Comparison of ENCODE assay signal across 18 cellular contexts in the genomic region with DNA sequence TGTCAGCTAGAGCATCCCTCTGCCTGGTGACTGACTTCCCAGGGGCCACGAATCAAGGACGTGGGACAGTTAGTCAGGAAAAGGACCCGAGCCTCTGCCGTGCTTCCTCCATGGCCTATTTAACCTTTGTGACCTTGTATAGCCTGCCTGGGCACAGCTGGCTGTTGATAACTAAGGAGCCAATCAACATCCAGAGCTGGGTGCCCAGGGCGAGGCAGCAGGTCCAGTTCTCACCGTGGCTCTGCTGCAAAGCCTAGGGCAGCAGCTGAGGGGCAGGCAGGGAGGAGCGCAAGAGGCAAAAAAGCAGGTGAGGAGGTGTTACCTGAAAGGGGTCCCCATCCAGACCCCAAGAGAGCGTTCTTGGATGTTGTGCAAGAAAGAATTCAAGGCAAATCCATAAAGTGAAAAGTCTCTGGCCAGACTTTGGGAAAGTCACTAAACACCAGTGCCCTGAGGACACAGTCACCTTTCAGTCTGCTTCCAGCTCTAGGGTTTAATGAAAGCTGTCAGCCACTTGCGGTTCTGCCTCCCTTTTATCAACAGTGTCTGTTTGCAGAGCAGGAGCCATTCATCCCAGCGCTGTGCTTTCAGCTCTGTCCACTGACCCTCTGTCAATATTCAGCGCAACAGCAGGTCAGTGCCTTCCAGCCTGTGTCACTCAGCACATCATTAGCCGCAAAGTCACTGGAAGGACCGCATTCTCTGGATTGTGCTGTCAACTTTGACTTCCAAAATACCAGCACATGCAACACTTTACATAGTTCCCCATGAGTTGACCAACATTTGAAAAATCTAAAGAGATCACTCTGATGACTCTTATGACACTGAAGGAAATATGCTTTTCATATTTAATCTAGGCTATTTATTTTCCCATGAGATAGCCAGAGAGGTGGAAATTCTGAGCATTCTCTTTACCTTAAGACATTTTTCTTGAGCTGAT. TPM values are rescaled to one million over a fixed set of nuclear protein-coding genes. Genes with fewer than 3 reads are reported as not detected.
DNase-seq lines count a peak whose midpoint lies in the region; TF ChIP-seq lines count a peak whose summit lies in the region.
"Had no signal": no experiment of that assay in that cellular context is flagged by ENCODE, and none has a peak within 500 bp of the region (broad histone marks: within the 10 kb centered on the region; RNA-seq: fewer than 3 reads in every experiment).

No MANE protein-coding gene starts in this region.

- TF ChIP-seq CTCF in hepatocyte (IDR thresholded peaks at IDR 0.05; ENCODE audit: poor library complexity), result no peak

- H3K79me1 ChIP-seq in trophoblast cell (ENCODE audit: low read length), result peaks cover 25% of the 10 kb centered on the region

- H3K27ac ChIP-seq in hepatocyte, result peak overlapping the region; percentile 0
- H3K27ac ChIP-seq in trophoblast cell (ENCODE audit: low read depth, low read length), result peak overlapping the region; percentile 76
- H3K27ac ChIP-seq in Karpas-422 (ENCODE audit: low read length), result no peak overlapping the region
- H3K27ac ChIP-seq: brain microvascular endothelial cell, SJSA1 had no signal

- H3K9me2 ChIP-seq in hepatocyte (replicated peaks; ENCODE audit: insufficient read depth), result no peaks in the 10 kb centered on the region
- H3K9me2 ChIP-seq in Karpas-422 (replicated peaks; ENCODE audit: insufficient read depth, low read length), result no peaks in the 10 kb centered on the region

- H3K36me3 ChIP-seq in hepatocyte (replicated peaks; ENCODE audit: insufficient read depth, low read depth) (no peaks in the 10 kb centered on the region), trophoblast cell (ENCODE audit: control insufficient read depth in 1 of 2, insufficient read depth in 2 of 2, low read length in 2 of 2) (no peaks in the 10 kb centered on the region), Karpas-422 (ENCODE audit: insufficient read depth, low read length) (no peaks in the 10 kb centered on the region)
- H3K36me3 ChIP-seq: brain microvascular endothelial cell, SJSA1 had no signal

- H3K4ac ChIP-seq in trophoblast cell (ENCODE audit: low read depth, low read length), result no peak overlapping the region

- H4K20me1 ChIP-seq in hepatocyte (ENCODE audit: insufficient read depth, poor library complexity, severe bottlenecking), result no peaks in the 10 kb centered on the region
- no peaks in the 10 kb centered on the region for H4K20me1 ChIP-seq in Karpas-422 (ENCODE audit: insufficient read depth, low read depth, low read length)

- peak overlapping the region; percentile 9 for H2AK5ac ChIP-seq in trophoblast cell (ENCODE audit: low read length)

- H4K91ac ChIP-seq in trophoblast cell (ENCODE audit: low read depth, low read length), result peak overlapping the region; percentile 64

- H3K27me3 ChIP-seq in hepatocyte (no peaks in the 10 kb centered on the region), trophoblast cell (ENCODE audit: insufficient read depth, low read length) (no peaks in the 10 kb centered on the region), Karpas-422 (ENCODE audit: low read length) (no peaks in the 10 kb centered on the region)
- H3K27me3 ChIP-seq: brain microvascular endothelial cell, SJSA1 had no signal

- H3K9ac ChIP-seq in trophoblast cell (ENCODE audit: low read length), result no peak overlapping the region
- H3K9ac ChIP-seq in Karpas-422 (ENCODE audit: low read length), result no peak overlapping the region

- H3K4me3 ChIP-seq in hepatocyte (no peak overlapping the region), trophoblast cell (ENCODE audit: low read depth, low read length) (no peak overlapping the region), Karpas-422 (ENCODE audit: low read length) (no peak overlapping the region)
- H3K4me3 ChIP-seq: GM12878, SJSA1 had no signal

- H2AFZ ChIP-seq in hepatocyte, result no peak overlapping the region
- H2AFZ ChIP-seq in trophoblast cell (ENCODE audit: insufficient read depth, low read length, poor library complexity), result no peak overlapping the region
- H2AFZ ChIP-seq in Karpas-422 (ENCODE audit: low read length), result no peak overlapping the region

- DNase-seq in DMS153 (lab: John Stamatoyannopoulos, UW) (peak; percentile 51), NCI-H146 treated with DMSO at 0.1 percent for 48 hours (lab: John Stamatoyannopoulos, UW; ENCODE audit: unreplicated experiment) (peak; percentile 77), hepatocyte (ENCODE audit: low spot score) (peak; percentile 64), trophoblast cell (peak; percentile 90 to 96), NCI-H1092 (lab: John Stamatoyannopoulos, UW) (no peak), Karpas-422 (no peak)
- no peak for DNase-seq in stimulated activated naive CD4-positive, alpha-beta T cell (lab: John Stamatoyannopoulos, UW)
- no peak for DNase-seq in activated CD4-positive, alpha-beta T cell treated with anti-CD3 and anti-CD28 coated beads for 4 hours
- DNase-seq: activated naive CD8-positive, alpha-beta T cell treated with anti-CD3 and anti-CD28 coated beads, Interleukin-2, amount 10 ng/mL, durations not matched to agents 7 days and 5 days; brain microvascular endothelial cell; Calu3; GF-D8; NCI-H1105 treated with DMSO at 0.1 percent for 48 hours; NCI-H345; occipital lobe; T-helper 2 cell had no signal

- no peaks in the 10 kb centered on the region for H3K9me3 ChIP-seq in hepatocyte (ENCODE audit: low read depth)
- H3K9me3 ChIP-seq in trophoblast cell (ENCODE audit: insufficient read depth, low read depth, low read length), result no peaks in the 10 kb centered on the region
- H3K9me3 ChIP-seq in Karpas-422 (ENCODE audit: low read length), result no peaks in the 10 kb centered on the region
- H3K9me3 ChIP-seq: SJSA1 had no signal

- peak overlapping the region; percentile 30 for H4K8ac ChIP-seq in trophoblast cell (ENCODE audit: low read depth, low read length)

- H3K79me2 ChIP-seq in hepatocyte (no peaks in the 10 kb centered on the region), trophoblast cell (ENCODE audit: control insufficient read depth, insufficient read depth, low read length, poor library complexity) (peaks cover 2% of the 10 kb centered on the region), Karpas-422 (ENCODE audit: low read length) (no peaks in the 10 kb centered on the region)

- peak overlapping the region; percentile 12 for H2BK120ac ChIP-seq in trophoblast cell (ENCODE audit: insufficient read depth, low read length, poor library complexity)

- H3K18ac ChIP-seq in trophoblast cell (ENCODE audit: low read length), result peak overlapping the region; percentile 44

- H3K23ac ChIP-seq in trophoblast cell (ENCODE audit: low read length), result no peak overlapping the region

- peak overlapping the region; percentile 7 for H2BK5ac ChIP-seq in trophoblast cell (ENCODE audit: low read depth, low read length, poor library complexity)

- no peak overlapping the region for H4K12ac ChIP-seq in trophoblast cell (ENCODE audit: low read depth, low read length)

- peak overlapping the region; percentile 74 for H2BK12ac ChIP-seq in trophoblast cell (ENCODE audit: low read length)

- WGBS in hepatocyte (ENCODE audit: low lambda C conversion rate, missing lambda C conversion rate), result 43% methylated on average over 13 of the region's 13 CpGs
- no CpG with 5 or more reads among the region's 13 CpGs for WGBS in trophoblast cell (ENCODE audit: extremely low coverage, insufficient coverage, insufficient read length)

- H3K4me2 ChIP-seq in hepatocyte (peak overlapping the region; percentile 45), trophoblast cell (ENCODE audit: low read length) (peak overlapping the region; percentile 18), Karpas-422 (ENCODE audit: low read depth, low read length, poor library complexity, severe bottlenecking) (no peak overlapping the region)

- H3K14ac ChIP-seq in trophoblast cell (ENCODE audit: low read length), result peak overlapping the region; percentile 15

- H3K4me1 ChIP-seq in hepatocyte (ENCODE audit: insufficient read depth), result peaks cover 32% of the 10 kb centered on the region
- peaks cover 35 to 45% of the 10 kb centered on the region in 2 experiments for H3K4me1 ChIP-seq in trophoblast cell (ENCODE audit: control insufficient read depth in 1 of 2, insufficient read depth in 2 of 2, low read length in 2 of 2)
- H3K4me1 ChIP-seq in Karpas-422 (ENCODE audit: low read length), result no peaks in the 10 kb centered on the region

RNA-seq across cellular contexts. Expression of gene ASAP2, which starts 38.6 kb away (rescaled TPM):
- 17.1 and 21.3 TPM in 2 replicates for total RNA-seq in hepatocyte
- 13.7 and 15.4 TPM in 2 replicates for polyA plus RNA-seq in hepatocyte
- 35.0 and 37.6 TPM in 2 replicates for polyA plus RNA-seq in trophoblast cell (2013)
- total RNA-seq in Karpas-422 (2014; rRNA removed; shearing (Covaris generic); ENCODE audit: low replicate concordance), result not detected in 2 replicates
- total RNA-seq: activated naive CD8-positive, alpha-beta T cell treated with anti-CD3 and anti-CD28 coated beads, Interleukin-2, amount 10 ng/mL, durations not matched to agents 7 days and 5 days had no signal

Comparison
In these comparisons a context has a peak if more than half of its experiments do, and no peak if none do; other contexts are left out.
1. DNase-seq: peak in DMS153 (single experiment), NCI-H146 treated with DMSO at 0.1 percent for 48 hours (single experiment), hepatocyte (single experiment) and trophoblast cell (2 of 2); none in stimulated activated naive CD4-positive, alpha-beta T cell (0 of 6), activated CD4-positive, alpha-beta T cell treated with anti-CD3 and anti-CD28 coated beads for 4 hours (0 of 2), NCI-H1092 (single experiment) and Karpas-422 (single experiment).
2. RNA of gene ASAP2, which starts 38.6 kb away (total RNA-seq): 17.1 to 21.3 TPM in hepatocyte; not detected in Karpas-422; every median in the first group is over 10 times any median in the second.